Comparison of ENCODE assay signal across 1 cellular context in the genomic region with DNA sequence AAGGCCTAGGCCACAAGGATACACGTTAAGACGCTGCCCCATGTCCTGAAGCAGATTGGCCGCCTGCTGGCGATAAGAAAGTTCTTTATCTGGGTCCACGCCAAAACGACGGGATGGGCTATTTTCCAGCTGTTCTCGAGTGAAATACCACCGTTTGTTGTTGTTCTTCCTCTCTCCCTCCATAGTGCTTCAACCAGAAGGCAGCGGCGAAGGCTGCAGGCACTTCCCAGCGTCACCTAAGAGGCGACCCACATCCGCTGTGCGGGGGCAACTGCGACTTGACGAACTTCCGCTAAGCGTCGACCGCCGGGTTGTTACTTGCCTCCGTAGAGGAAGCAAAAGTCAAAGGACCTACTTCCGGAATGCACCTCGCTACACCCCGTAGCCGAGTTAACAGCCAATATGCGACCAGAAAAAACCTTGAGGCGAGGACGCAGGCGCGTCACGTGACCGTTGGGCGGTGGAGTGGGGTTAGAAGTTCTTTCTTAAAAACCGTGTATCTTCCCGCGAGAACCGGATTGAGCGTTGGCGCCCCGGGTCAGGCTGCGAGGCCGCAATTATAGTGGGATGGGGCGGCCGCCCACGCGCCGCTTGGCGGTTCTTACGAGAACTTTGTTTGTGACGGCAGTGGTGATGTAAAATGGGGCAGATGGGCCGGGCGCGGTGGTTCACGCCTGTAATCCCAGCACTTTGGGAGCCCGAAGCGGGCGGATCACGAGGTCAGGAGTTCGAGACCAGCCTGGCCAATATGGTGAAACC.
A peak's percentile ranks its signal among the peaks of the same experiment; 100 is the strongest.
TF ChIP-seq lines count a peak whose summit lies in the region.

A gene (minus strand): TSS at position 215 of the 759 bp plus-strand sequence. CDS start 32 bp downstream, at position 183.

TF ChIP-seq in HepG2, 621 proteins besides CTCF, POLR2A, EP300 and RAD21 (continued from another document and continues in another):
- TF ChIP-seq MAZ (IDR thresholded peaks at IDR 0.05; ENCODE audit: borderline replicate concordance, low read depth, low read length) (peak; percentile 82), MAZ (CRISPR knock-in tag; IDR thresholded peaks at IDR 0.05; ENCODE audit: low read depth) (peak; percentile 67; the same call in 1 of the 2 replicates), ZNF558 (CRISPR knock-in tag; IDR thresholded peaks at IDR 0.05; ENCODE audit: borderline replicate concordance) (peak; percentile 88; the same call in 1 of the 2 replicates), SOX13 (IDR thresholded peaks at IDR 0.05) (no peak), SOX13 (CRISPR knock-in tag; conservative IDR thresholded peaks at IDR 0.05 in 1 of 2, IDR thresholded peaks at IDR 0.05 in 1 of 2) (peak in 1 of 2 experiments; percentile 31; a peak in 1 of 4 replicates), ZNF75D (CRISPR knock-in tag; IDR thresholded peaks at IDR 0.05; ENCODE audit: borderline replicate concordance) (no peak), RARA (CRISPR knock-in tag; IDR thresholded peaks at IDR 0.05) (no peak), CEBPB (IDR thresholded peaks at IDR 0.05; ENCODE audit: borderline replicate concordance, low read depth, low read length) (no peak), HNRNPK (IDR thresholded peaks at IDR 0.05; ENCODE audit: low read depth, low read length, poor library complexity, severe bottlenecking) (no peak), HMG20B (CRISPR knock-in tag; conservative IDR thresholded peaks at IDR 0.05) (0 out of 2 replicates have a peak, but pooled peaks have one; percentile 27), NPAS2 (CRISPR knock-in tag; IDR thresholded peaks at IDR 0.05; ENCODE audit: borderline replicate concordance) (no peak), SMAD1 (CRISPR knock-in tag; IDR thresholded peaks at IDR 0.05; ENCODE audit: borderline replicate concordance, low read depth) (no peak), DNMT1 (CRISPR knock-in tag; IDR thresholded peaks at IDR 0.05) (no peak), BORCS8-MEF2B (CRISPR knock-in tag; IDR thresholded peaks at IDR 0.05) (peak; percentile 81), ZNF776 (CRISPR knock-in tag; IDR thresholded peaks at IDR 0.05) (0 out of 2 replicates have a peak, but pooled peaks have one; percentile 50), GTF2F1 (IDR thresholded peaks at IDR 0.05; ENCODE audit: low read length) (peak; percentile 93; the same call in 1 of the 2 replicates), ZNF562 (CRISPR knock-in tag; IDR thresholded peaks at IDR 0.05; ENCODE audit: borderline replicate concordance) (no peak), KLF13 (CRISPR knock-in tag; IDR thresholded peaks at IDR 0.05) (no peak), GATAD2A (CRISPR knock-in tag; IDR thresholded peaks at IDR 0.05) (peak; percentile 73), SPEN (CRISPR knock-in tag; IDR thresholded peaks at IDR 0.05; ENCODE audit: low read depth) (peak; percentile 90; the same call in 1 of the 2 replicates), ZBTB21 (CRISPR knock-in tag; IDR thresholded peaks at IDR 0.05) (peak; percentile 98), CBFB (CRISPR knock-in tag; IDR thresholded peaks at IDR 0.05) (peak; percentile 67; the same call in 1 of the 2 replicates), SMC3 (IDR thresholded peaks at IDR 0.05; ENCODE audit: low read length) (no peak), ZNF83 (CRISPR knock-in tag; IDR thresholded peaks at IDR 0.05; ENCODE audit: borderline replicate concordance) (no peak), ZNF484 (CRISPR knock-in tag; IDR thresholded peaks at IDR 0.05; ENCODE audit: borderline replicate concordance, low read depth) (no peak)
- TF ChIP-seq, protein P1, sequence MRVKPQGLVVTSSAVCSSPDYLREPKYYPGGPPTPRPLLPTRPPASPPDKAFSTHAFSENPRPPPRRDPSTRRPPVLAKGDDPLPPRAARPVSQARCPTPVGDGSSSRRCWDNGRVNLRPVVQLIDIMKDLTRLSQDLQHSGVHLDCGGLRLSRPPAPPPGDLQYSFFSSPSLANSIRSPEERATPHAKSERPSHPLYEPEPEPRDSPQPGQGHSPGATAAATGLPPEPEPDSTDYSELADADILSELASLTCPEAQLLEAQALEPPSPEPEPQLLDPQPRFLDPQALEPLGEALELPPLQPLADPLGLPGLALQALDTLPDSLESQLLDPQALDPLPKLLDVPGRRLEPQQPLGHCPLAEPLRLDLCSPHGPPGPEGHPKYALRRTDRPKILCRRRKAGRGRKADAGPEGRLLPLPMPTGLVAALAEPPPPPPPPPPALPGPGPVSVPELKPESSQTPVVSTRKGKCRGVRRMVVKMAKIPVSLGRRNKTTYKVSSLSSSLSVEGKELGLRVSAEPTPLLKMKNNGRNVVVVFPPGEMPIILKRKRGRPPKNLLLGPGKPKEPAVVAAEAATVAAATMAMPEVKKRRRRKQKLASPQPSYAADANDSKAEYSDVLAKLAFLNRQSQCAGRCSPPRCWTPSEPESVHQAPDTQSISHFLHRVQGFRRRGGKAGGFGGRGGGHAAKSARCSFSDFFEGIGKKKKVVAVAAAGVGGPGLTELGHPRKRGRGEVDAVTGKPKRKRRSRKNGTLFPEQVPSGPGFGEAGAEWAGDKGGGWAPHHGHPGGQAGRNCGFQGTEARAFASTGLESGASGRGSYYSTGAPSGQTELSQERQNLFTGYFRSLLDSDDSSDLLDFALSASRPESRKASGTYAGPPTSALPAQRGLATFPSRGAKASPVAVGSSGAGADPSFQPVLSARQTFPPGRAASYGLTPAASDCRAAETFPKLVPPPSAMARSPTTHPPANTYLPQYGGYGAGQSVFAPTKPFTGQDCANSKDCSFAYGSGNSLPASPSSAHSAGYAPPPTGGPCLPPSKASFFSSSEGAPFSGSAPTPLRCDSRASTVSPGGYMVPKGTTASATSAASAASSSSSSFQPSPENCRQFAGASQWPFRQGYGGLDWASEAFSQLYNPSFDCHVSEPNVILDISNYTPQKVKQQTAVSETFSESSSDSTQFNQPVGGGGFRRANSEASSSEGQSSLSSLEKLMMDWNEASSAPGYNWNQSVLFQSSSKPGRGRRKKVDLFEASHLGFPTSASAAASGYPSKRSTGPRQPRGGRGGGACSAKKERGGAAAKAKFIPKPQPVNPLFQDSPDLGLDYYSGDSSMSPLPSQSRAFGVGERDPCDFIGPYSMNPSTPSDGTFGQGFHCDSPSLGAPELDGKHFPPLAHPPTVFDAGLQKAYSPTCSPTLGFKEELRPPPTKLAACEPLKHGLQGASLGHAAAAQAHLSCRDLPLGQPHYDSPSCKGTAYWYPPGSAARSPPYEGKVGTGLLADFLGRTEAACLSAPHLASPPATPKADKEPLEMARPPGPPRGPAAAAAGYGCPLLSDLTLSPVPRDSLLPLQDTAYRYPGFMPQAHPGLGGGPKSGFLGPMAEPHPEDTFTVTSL (CRISPR knock-in tag; IDR thresholded peaks at IDR 0.05; ENCODE audit: borderline replicate concordance), result peak; percentile 70; the same call in 1 of the 2 replicates
- TF ChIP-seq, protein P2, sequence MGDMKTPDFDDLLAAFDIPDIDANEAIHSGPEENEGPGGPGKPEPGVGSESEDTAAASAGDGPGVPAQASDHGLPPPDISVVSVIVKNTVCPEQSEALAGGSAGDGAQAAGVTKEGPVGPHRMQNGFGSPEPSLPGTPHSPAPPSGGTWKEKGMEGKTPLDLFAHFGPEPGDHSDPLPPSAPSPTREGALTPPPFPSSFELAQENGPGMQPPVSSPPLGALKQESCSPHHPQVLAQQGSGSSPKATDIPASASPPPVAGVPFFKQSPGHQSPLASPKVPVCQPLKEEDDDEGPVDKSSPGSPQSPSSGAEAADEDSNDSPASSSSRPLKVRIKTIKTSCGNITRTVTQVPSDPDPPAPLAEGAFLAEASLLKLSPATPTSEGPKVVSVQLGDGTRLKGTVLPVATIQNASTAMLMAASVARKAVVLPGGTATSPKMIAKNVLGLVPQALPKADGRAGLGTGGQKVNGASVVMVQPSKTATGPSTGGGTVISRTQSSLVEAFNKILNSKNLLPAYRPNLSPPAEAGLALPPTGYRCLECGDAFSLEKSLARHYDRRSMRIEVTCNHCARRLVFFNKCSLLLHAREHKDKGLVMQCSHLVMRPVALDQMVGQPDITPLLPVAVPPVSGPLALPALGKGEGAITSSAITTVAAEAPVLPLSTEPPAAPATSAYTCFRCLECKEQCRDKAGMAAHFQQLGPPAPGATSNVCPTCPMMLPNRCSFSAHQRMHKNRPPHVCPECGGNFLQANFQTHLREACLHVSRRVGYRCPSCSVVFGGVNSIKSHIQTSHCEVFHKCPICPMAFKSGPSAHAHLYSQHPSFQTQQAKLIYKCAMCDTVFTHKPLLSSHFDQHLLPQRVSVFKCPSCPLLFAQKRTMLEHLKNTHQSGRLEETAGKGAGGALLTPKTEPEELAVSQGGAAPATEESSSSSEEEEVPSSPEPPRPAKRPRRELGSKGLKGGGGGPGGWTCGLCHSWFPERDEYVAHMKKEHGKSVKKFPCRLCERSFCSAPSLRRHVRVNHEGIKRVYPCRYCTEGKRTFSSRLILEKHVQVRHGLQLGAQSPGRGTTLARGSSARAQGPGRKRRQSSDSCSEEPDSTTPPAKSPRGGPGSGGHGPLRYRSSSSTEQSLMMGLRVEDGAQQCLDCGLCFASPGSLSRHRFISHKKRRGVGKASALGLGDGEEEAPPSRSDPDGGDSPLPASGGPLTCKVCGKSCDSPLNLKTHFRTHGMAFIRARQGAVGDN (CRISPR knock-in tag; IDR thresholded peaks at IDR 0.05), result peak; percentile 98
- TF ChIP-seq, protein P3, sequence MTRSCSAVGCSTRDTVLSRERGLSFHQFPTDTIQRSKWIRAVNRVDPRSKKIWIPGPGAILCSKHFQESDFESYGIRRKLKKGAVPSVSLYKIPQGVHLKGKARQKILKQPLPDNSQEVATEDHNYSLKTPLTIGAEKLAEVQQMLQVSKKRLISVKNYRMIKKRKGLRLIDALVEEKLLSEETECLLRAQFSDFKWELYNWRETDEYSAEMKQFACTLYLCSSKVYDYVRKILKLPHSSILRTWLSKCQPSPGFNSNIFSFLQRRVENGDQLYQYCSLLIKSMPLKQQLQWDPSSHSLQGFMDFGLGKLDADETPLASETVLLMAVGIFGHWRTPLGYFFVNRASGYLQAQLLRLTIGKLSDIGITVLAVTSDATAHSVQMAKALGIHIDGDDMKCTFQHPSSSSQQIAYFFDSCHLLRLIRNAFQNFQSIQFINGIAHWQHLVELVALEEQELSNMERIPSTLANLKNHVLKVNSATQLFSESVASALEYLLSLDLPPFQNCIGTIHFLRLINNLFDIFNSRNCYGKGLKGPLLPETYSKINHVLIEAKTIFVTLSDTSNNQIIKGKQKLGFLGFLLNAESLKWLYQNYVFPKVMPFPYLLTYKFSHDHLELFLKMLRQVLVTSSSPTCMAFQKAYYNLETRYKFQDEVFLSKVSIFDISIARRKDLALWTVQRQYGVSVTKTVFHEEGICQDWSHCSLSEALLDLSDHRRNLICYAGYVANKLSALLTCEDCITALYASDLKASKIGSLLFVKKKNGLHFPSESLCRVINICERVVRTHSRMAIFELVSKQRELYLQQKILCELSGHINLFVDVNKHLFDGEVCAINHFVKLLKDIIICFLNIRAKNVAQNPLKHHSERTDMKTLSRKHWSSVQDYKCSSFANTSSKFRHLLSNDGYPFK (CRISPR knock-in tag; IDR thresholded peaks at IDR 0.05; ENCODE audit: borderline replicate concordance), result peak; percentile 100
- TF ChIP-seq, protein P4, sequence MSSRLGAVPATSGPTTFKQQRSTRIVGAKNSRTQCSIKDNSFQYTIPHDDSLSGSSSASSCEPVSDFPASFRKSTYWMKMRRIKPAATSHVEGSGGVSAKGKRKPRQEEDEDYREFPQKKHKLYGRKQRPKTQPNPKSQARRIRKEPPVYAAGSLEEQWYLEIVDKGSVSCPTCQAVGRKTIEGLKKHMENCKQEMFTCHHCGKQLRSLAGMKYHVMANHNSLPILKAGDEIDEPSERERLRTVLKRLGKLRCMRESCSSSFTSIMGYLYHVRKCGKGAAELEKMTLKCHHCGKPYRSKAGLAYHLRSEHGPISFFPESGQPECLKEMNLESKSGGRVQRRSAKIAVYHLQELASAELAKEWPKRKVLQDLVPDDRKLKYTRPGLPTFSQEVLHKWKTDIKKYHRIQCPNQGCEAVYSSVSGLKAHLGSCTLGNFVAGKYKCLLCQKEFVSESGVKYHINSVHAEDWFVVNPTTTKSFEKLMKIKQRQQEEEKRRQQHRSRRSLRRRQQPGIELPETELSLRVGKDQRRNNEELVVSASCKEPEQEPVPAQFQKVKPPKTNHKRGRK (CRISPR knock-in tag; IDR thresholded peaks at IDR 0.05), result no peak
- TF ChIP-seq, protein P5, sequence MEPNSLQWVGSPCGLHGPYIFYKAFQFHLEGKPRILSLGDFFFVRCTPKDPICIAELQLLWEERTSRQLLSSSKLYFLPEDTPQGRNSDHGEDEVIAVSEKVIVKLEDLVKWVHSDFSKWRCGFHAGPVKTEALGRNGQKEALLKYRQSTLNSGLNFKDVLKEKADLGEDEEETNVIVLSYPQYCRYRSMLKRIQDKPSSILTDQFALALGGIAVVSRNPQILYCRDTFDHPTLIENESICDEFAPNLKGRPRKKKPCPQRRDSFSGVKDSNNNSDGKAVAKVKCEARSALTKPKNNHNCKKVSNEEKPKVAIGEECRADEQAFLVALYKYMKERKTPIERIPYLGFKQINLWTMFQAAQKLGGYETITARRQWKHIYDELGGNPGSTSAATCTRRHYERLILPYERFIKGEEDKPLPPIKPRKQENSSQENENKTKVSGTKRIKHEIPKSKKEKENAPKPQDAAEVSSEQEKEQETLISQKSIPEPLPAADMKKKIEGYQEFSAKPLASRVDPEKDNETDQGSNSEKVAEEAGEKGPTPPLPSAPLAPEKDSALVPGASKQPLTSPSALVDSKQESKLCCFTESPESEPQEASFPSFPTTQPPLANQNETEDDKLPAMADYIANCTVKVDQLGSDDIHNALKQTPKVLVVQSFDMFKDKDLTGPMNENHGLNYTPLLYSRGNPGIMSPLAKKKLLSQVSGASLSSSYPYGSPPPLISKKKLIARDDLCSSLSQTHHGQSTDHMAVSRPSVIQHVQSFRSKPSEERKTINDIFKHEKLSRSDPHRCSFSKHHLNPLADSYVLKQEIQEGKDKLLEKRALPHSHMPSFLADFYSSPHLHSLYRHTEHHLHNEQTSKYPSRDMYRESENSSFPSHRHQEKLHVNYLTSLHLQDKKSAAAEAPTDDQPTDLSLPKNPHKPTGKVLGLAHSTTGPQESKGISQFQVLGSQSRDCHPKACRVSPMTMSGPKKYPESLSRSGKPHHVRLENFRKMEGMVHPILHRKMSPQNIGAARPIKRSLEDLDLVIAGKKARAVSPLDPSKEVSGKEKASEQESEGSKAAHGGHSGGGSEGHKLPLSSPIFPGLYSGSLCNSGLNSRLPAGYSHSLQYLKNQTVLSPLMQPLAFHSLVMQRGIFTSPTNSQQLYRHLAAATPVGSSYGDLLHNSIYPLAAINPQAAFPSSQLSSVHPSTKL (CRISPR knock-in tag; IDR thresholded peaks at IDR 0.05), result peak; percentile 63; the same call in 1 of the 2 replicates
- TF ChIP-seq, protein P6, sequence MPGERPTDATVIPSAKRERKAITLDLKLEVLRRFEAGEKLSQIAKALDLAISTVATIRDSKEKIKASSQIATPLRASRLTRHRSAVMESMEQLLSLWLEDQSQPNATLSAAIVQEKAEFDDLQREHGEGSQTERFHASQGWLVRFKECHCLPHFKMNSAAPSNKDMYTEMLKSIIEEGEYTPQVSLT (CRISPR knock-in tag; IDR thresholded peaks at IDR 0.05; ENCODE audit: borderline replicate concordance, low read depth), result 0 out of 2 replicates have a peak, but pooled peaks have one; percentile 0
